19 cellular contexts compared by ENCODE assay signal in genomic region chr6:38316099-38316868, GRCh38.
A peak's percentile ranks its signal among the peaks of the same experiment; 100 is the strongest.
DNase-seq lines count a peak whose midpoint lies in the region; ATAC-seq, FAIRE-seq and TF ChIP-seq lines count a peak whose summit lies in the region.
"Had no signal": no experiment of that assay in that cellular context is flagged by ENCODE, and none has a peak within 500 bp of the region (broad histone marks: within the 10 kb centered on the region; RNA-seq: fewer than 3 reads in every experiment).

No MANE protein-coding gene starts in this region.

- no peak overlapping the region for H3K27ac ChIP-seq in CD8-positive, alpha-beta T cell (ENCODE audit: low read depth, low read length)
- H3K27ac ChIP-seq: 22Rv1, ovary had no signal

- intact Hi-C loops in CD8-positive, alpha-beta T cell (cut with DNase I, micrococcal nuclease): no loop called here

- H3K4me1 Mint-ChIP-seq in stimulated activated naive B cell treated with anti-CD40 and anti-IgM and Interleukin-4, amounts not matched to agents 10 μg/mL and 1 μg/mL and 100 μg/mL, for 72 hours: peaks cover 30 to 56% of the 10 kb centered on the region in 2 donors
- no peaks in the 10 kb centered on the region for H3K4me1 Mint-ChIP-seq in CD8-positive, alpha-beta T cell (ENCODE audit: low read depth)

- peak; percentile 75 for ATAC-seq in GM21723 (IDR thresholded peaks at IDR 0.05; ENCODE audit: unreplicated experiment)
- peak; percentile 79 for ATAC-seq in HG03378 (IDR thresholded peaks at IDR 0.05; ENCODE audit: unreplicated experiment)
- peak; percentile 91 to 92 for ATAC-seq in stimulated activated naive B cell treated with anti-CD40 and anti-IgM and Interleukin-4, amounts not matched to agents 10 μg/mL and 1 μg/mL and 100 μg/mL, for 72 hours (replicated peaks)
- no peak for ATAC-seq in CD8-positive, alpha-beta T cell
- ATAC-seq: HepG2, T-helper 17 cell had no signal

- H3K4me3 Mint-ChIP-seq in stimulated activated naive B cell treated with anti-CD40 and anti-IgM and Interleukin-4, amounts not matched to agents 10 μg/mL and 1 μg/mL and 100 μg/mL, for 72 hours: peak overlapping the region; percentile 25 to 45
- no peak overlapping the region for H3K4me3 Mint-ChIP-seq in CD8-positive, alpha-beta T cell
- H3K4me3 Mint-ChIP-seq: CD4-positive, CD25-positive, alpha-beta regulatory T cell; T-helper 17 cell had no signal

- DNase-seq in DMS153 (lab: John Stamatoyannopoulos, UW) (peak; percentile 9), DMS153 treated with DMSO at 0.1 percent for 48 hours (lab: John Stamatoyannopoulos, UW; ENCODE audit: unreplicated experiment) (no peak), NCI-H1417 (lab: John Stamatoyannopoulos, UW) (no peak), D721Med (ENCODE audit: insufficient read length, low spot score) (no peak)
- DNase-seq in stimulated activated naive B cell treated with anti-CD40 and anti-IgM and Interleukin-4, amounts not matched to agents 10 μg/mL and 1 μg/mL and 100 μg/mL, for 72 hours: no peak
- DNase-seq in CD8-positive, alpha-beta T cell: no peak
- DNase-seq: activated CD4-positive, alpha-beta T cell treated with anti-CD3 and anti-CD28 coated beads for 48 hours; activated T-cell treated with anti-CD3 and anti-CD28 coated beads, Interleukin-2, amount 50 U/mL, for 1 hour; CD4-positive, CD25-positive, alpha-beta regulatory T cell; kidney glomerular epithelial cell; NCI-H1092; ovary; stimulated activated CD4-positive, alpha-beta T cell treated with anti-CD3 and anti-CD28 coated beads, Interleukin-12 subunit alpha, Interleukin-12 subunit beta, amount 100 ng/mL, for 4 hours; T-helper 17 cell had no signal

- H3K36me3 ChIP-seq in CD8-positive, alpha-beta T cell (ENCODE audit: insufficient read depth, low read length): no peaks in the 10 kb centered on the region
- H3K36me3 ChIP-seq: ovary had no signal

- no peak overlapping the region for H3K4me3 ChIP-seq in CD8-positive, alpha-beta T cell (ENCODE audit: low read depth, low read length)
- H3K4me3 ChIP-seq: ovary had no signal

- H3K36me3 Mint-ChIP-seq in stimulated activated naive B cell treated with anti-CD40 and anti-IgM and Interleukin-4, amounts not matched to agents 10 μg/mL and 1 μg/mL and 100 μg/mL, for 72 hours: peaks cover 6 to 13% of the 10 kb centered on the region in 2 donors
- peaks cover 11% of the 10 kb centered on the region for H3K36me3 Mint-ChIP-seq in CD8-positive, alpha-beta T cell

- H3K9me3 ChIP-seq in CD8-positive, alpha-beta T cell (ENCODE audit: low read length): no peaks in the 10 kb centered on the region
- H3K9me3 ChIP-seq: ovary had no signal

- POLR2A ChIA-PET in CD8-positive, alpha-beta T cell (lab: Charles Lee): no interaction called here

- H3K9me3 Mint-ChIP-seq in stimulated activated naive B cell treated with anti-CD40 and anti-IgM and Interleukin-4, amounts not matched to agents 10 μg/mL and 1 μg/mL and 100 μg/mL, for 72 hours: peaks cover 3 to 4% of the 10 kb centered on the region in 2 donors
- no peaks in the 10 kb centered on the region for H3K9me3 Mint-ChIP-seq in CD8-positive, alpha-beta T cell

- H3K27me3 Mint-ChIP-seq in stimulated activated naive B cell treated with anti-CD40 and anti-IgM and Interleukin-4, amounts not matched to agents 10 μg/mL and 1 μg/mL and 100 μg/mL, for 72 hours: no peaks in the 10 kb centered on the region
- no peaks in the 10 kb centered on the region for H3K27me3 Mint-ChIP-seq in CD8-positive, alpha-beta T cell (ENCODE audit: low read depth)
- H3K27me3 Mint-ChIP-seq: CD4-positive, CD25-positive, alpha-beta regulatory T cell; T-helper 17 cell had no signal

- H3K27ac Mint-ChIP-seq in stimulated activated naive B cell treated with anti-CD40 and anti-IgM and Interleukin-4, amounts not matched to agents 10 μg/mL and 1 μg/mL and 100 μg/mL, for 72 hours: peak overlapping the region; percentile 56
- H3K27ac Mint-ChIP-seq in CD8-positive, alpha-beta T cell: no peak overlapping the region
- H3K27ac Mint-ChIP-seq: CD4-positive, CD25-positive, alpha-beta regulatory T cell; T-helper 17 cell had no signal

- H3K4me1 ChIP-seq in CD8-positive, alpha-beta T cell (ENCODE audit: insufficient read depth, low read length): no peaks in the 10 kb centered on the region

- TF ChIP-seq CTCF in CD8-positive, alpha-beta T cell (IDR thresholded peaks at IDR 0.05): no peak
- TF ChIP-seq CTCF in D721Med (IDR thresholded peaks at IDR 0.05; ENCODE audit: insufficient read depth, missing control alignments): no peak

- no peaks in the 10 kb centered on the region for H3K27me3 ChIP-seq in CD8-positive, alpha-beta T cell (ENCODE audit: insufficient read depth, low read length)
- H3K27me3 ChIP-seq: ovary had no signal

- CTCF ChIA-PET in CD8-positive, alpha-beta T cell (lab: Charles Lee): no interaction called here

- FAIRE-seq in D721Med (lab: Jason Lieb, UNC): no peak
- FAIRE-seq: HepG2, RCC 7860 had no signal
